6 cellular contexts compared by ENCODE assay signal in genomic region chr1:153962088-153963029, GRCh38.
DNase-seq lines count a peak whose midpoint lies in the region; ATAC-seq lines count a peak whose summit lies in the region.

No MANE protein-coding gene starts in this region.

- H3K4me1 ChIP-seq in ES-I3 (ENCODE audit: insufficient read depth, low read length) (peaks cover 15% of the 10 kb centered on the region), iPS-20b (ENCODE audit: insufficient read depth, low read length) (peaks cover 21% of the 10 kb centered on the region; the same call in 1 of the 2 replicates)

- no peaks in the 10 kb centered on the region for H3K27me3 ChIP-seq in iPS-20b (ENCODE audit: insufficient read depth, low read length)

- H3K36me3 ChIP-seq in ES-I3 (ENCODE audit: insufficient read depth, low read length) (peaks cover 11% of the 10 kb centered on the region; the same call in 1 of the 2 replicates), iPS-20b (ENCODE audit: insufficient read depth, low read depth, low read length) (peaks cover 30% of the 10 kb centered on the region)

- H3K9me3 ChIP-seq in ES-I3 (ENCODE audit: control insufficient read depth, insufficient read depth, low read length) (no peaks in the 10 kb centered on the region), iPS-20b (ENCODE audit: insufficient read depth, low read depth, low read length) (no peaks in the 10 kb centered on the region)

- peak overlapping the region; percentile 67 for H3K27ac ChIP-seq in iPS-20b (ENCODE audit: low read length)

- peak overlapping the region; percentile 90 for H3K4me3 ChIP-seq in iPS-20b (ENCODE audit: low read length)

- H3K9ac ChIP-seq in ES-I3 (ENCODE audit: low read depth, low read length) (peak overlapping the region; percentile 93), iPS-20b (ENCODE audit: low read depth, low read length) (peak overlapping the region; percentile 98)

- ATAC-seq in HG02970 (IDR thresholded peaks at IDR 0.05; ENCODE audit: low FRiP score, unreplicated experiment), result no peak
- ATAC-seq in HG03469 (IDR thresholded peaks at IDR 0.05; ENCODE audit: unreplicated experiment), result no peak

- peak; percentile 71 for DNase-seq in SKM-1 (lab: John Stamatoyannopoulos, UW; ENCODE audit: unreplicated experiment)
- DNase-seq in NK-92 treated with Interleukin-12 subunit alpha and Interleukin-12 subunit beta, amount 100 ng/mL, for 24 hours (lab: John Stamatoyannopoulos, UW), result no peak
